Comparison of ENCODE assay signal across 25 cellular contexts in genomic region chr9:132826131-132826530, GRCh38. TPM values are rescaled to one million over a fixed set of nuclear protein-coding genes. Genes with fewer than 3 reads are reported as not detected.
"Had no signal": no experiment of that assay in that cellular context is flagged by ENCODE, and none has a peak within 500 bp of the region (broad histone marks: within the 10 kb centered on the region; RNA-seq: fewer than 3 reads in every experiment).

No MANE protein-coding gene starts in this region.

- H3K27ac ChIP-seq: ascending aorta, breast epithelium, cardiac muscle cell, coronary artery, dorsolateral prefrontal cortex, WERI-Rb-1 had no signal

- H3K4me3 ChIP-seq: ascending aorta, breast epithelium, cardiac muscle cell, coronary artery, dorsolateral prefrontal cortex had no signal

- ATAC-seq: activated CD4-positive, CD25-positive, alpha-beta regulatory T cell treated with anti-CD3 and anti-CD28 coated beads, Interleukin-2, amount 50 U/mL, for 24 hours; activated CD8-positive, alpha-beta T cell treated with anti-CD3 and anti-CD28 coated beads for 36 hours; activated naive CD4-positive, alpha-beta T cell treated with anti-CD3 and anti-CD28 coated beads, Interleukin-2, amount 50 U/mL, for 72 hours; activated T-cell treated with anti-CD3 and anti-CD28 coated beads, Interleukin-2, amount 50 U/mL, for 4 hours; T-helper 17 cell had no signal

- H3K9me3 ChIP-seq: ascending aorta, breast epithelium had no signal

- H3K36me3 ChIP-seq: ascending aorta, breast epithelium, cardiac muscle cell, WERI-Rb-1 had no signal

- H3K27me3 ChIP-seq: ascending aorta, breast epithelium, dorsolateral prefrontal cortex had no signal

- DNase-seq: activated B cell treated with CpG ODN at 0.5 μM for 24 hours; activated CD4-positive, alpha-beta T cell treated with anti-CD3 and anti-CD28 coated beads for 48 hours; activated CD4-positive, alpha-beta T cell treated with anti-CD3 and anti-CD28 coated beads, Interleukin-2, amount 50 U/mL, for 1 hour; activated CD4-positive, alpha-beta T cell treated with anti-CD3 and anti-CD28 coated beads, Interleukin-2, amount 50 U/mL, for 48 hours; activated CD8-positive, alpha-beta memory T cell treated with anti-CD3 and anti-CD28 coated beads for 24 hours; activated CD8-positive, alpha-beta T cell treated with anti-CD3 and anti-CD28 coated beads for 36 hours; activated naive CD4-positive, alpha-beta T cell treated with anti-CD3 and anti-CD28 coated beads, Interleukin-2, amount 10 ng/mL, durations not matched to agents 7 days and 5 days; activated naive CD8-positive, alpha-beta T cell treated with anti-CD3 and anti-CD28 coated beads, Interleukin-2, amount 10 ng/mL, durations not matched to agents 7 days and 5 days; activated T-cell treated with anti-CD3 and anti-CD28 coated beads, Interleukin-2, amount 50 U/mL, for 4 hours; dorsolateral prefrontal cortex; effector memory CD4-positive, alpha-beta T cell; endodermal cell; foreskin fibroblast; head of caudate nucleus; T-helper 1 cell; T-helper 17 cell; T1000; WERI-Rb-1 had no signal

- H3K4me1 ChIP-seq: ascending aorta, breast epithelium had no signal

RNA-seq across cellular contexts. Expression of gene AK8, which starts 52.0 kb away (rescaled TPM):
- total RNA-seq: activated CD8-positive, alpha-beta T cell treated with anti-CD3 and anti-CD28 coated beads for 36 hours; activated naive CD4-positive, alpha-beta T cell treated with anti-CD3 and anti-CD28 coated beads, Interleukin-2, amount 50 U/mL, for 72 hours; activated T-cell treated with anti-CD3 and anti-CD28 coated beads, Interleukin-2, amount 50 U/mL, for 4 hours; activated T-helper 2 cell treated with anti-CD3 and anti-CD28 coated beads, Interferon-gamma antibody, Interleukin-2, Interleukin-4, amounts not matched to agents 10 μg/mL and 5 μg/mL and 100 μg/mL, durations not matched to agents 14 hours and 24 hours and 36 hours; ascending aorta had no signal
